In genomic region chr7:135801877-135802276, GRCh38 we compare ENCODE assay signal across 18 cellular contexts. TPM values are rescaled to one million over a fixed set of nuclear protein-coding genes. Genes with fewer than 3 reads are reported as not detected.
DNase-seq lines count a peak whose midpoint lies in the region; ATAC-seq and TF ChIP-seq lines count a peak whose summit lies in the region.
"Had no signal": no experiment of that assay in that cellular context is flagged by ENCODE, and none has a peak within 500 bp of the region (broad histone marks: within the 10 kb centered on the region; RNA-seq: fewer than 3 reads in every experiment).

No MANE protein-coding gene starts in this region.

- peaks cover 6% of the 10 kb centered on the region for H3K27me3 Mint-ChIP-seq in type B pancreatic cell

- peaks cover 28% of the 10 kb centered on the region for H3K4me1 Mint-ChIP-seq in stimulated activated effector memory CD8-positive, alpha-beta T cell treated with anti-CD3 and anti-CD28 coated beads, Interleukin-12 subunit alpha, Interleukin-12 subunit beta, amount 100 ng/mL, for 72 hours
- peaks cover 21% of the 10 kb centered on the region for H3K4me1 Mint-ChIP-seq in type B pancreatic cell (ENCODE audit: unreplicated experiment)

- ATAC-seq in Right ventricle myocardium superior (ENCODE audit: poor library complexity) (peak; percentile 25), Panc1 (peak; percentile 10; the same call in 1 of the 2 replicates), GM21786 (IDR thresholded peaks at IDR 0.05; ENCODE audit: unreplicated experiment) (no peak), GM18511 (IDR thresholded peaks at IDR 0.05; ENCODE audit: unreplicated experiment) (no peak)
- no peak for ATAC-seq in stimulated activated effector memory CD8-positive, alpha-beta T cell treated with anti-CD3 and anti-CD28 coated beads, Interleukin-12 subunit alpha, Interleukin-12 subunit beta, amount 100 ng/mL, for 72 hours
- ATAC-seq: activated naive CD8-positive, alpha-beta T cell treated with anti-CD3 and anti-CD28 coated beads, Interleukin-2, amount 50 U/mL, for 24 hours; left lung had no signal

- H3K4me3 ChIP-seq in left ventricle myocardium inferior (no peak overlapping the region), Panc1 (ENCODE audit: low read depth in 2 of 2, low read length in 2 of 2) (no peak overlapping the region)
- H3K4me3 ChIP-seq: BLaER1, esophagus muscularis mucosa, left lung, upper lobe of left lung had no signal

- H3K4me1 ChIP-seq in left ventricle myocardium inferior (peaks cover 24% of the 10 kb centered on the region), Panc1 (ENCODE audit: control insufficient read depth, insufficient read depth, low read length) (peaks cover 5% of the 10 kb centered on the region; the same call in 1 of the 2 replicates)
- H3K4me1 ChIP-seq: BLaER1 had no signal

- H3K27me3 ChIP-seq in left ventricle myocardium inferior (ENCODE audit: low read depth) (no peaks in the 10 kb centered on the region), Panc1 (ENCODE audit: control insufficient read depth, insufficient read depth, low read length) (peaks cover 10% of the 10 kb centered on the region)
- H3K27me3 ChIP-seq: BLaER1, esophagus muscularis mucosa, upper lobe of left lung had no signal

- BruUV-seq in Panc1 (replicated peaks; lab: Mats Ljungman, UMichigan) = no TSS peak

- H3K9me3 ChIP-seq in left ventricle myocardium inferior (replicated peaks) (no peaks in the 10 kb centered on the region), Panc1 (ENCODE audit: control insufficient read depth, insufficient read depth, low read depth, low read length) (no peaks in the 10 kb centered on the region)
- H3K9me3 ChIP-seq: BLaER1, esophagus muscularis mucosa, left lung, neutrophil, upper lobe of left lung had no signal

- CTCF ChIA-PET in Panc1 (lab: Charles Lee) = no interaction called here

- in situ Hi-C loops in Panc1 (cut with HindIII; ENCODE audit: low pct_unique_long_range_greater_than_20kb, low sequenced_read_pairs) = no loop called here

- H3K27ac Mint-ChIP-seq in stimulated activated effector memory CD8-positive, alpha-beta T cell treated with anti-CD3 and anti-CD28 coated beads, Interleukin-12 subunit alpha, Interleukin-12 subunit beta, amount 100 ng/mL, for 72 hours = peak overlapping the region; percentile 63
- H3K27ac Mint-ChIP-seq in type B pancreatic cell = no peak overlapping the region
- H3K27ac Mint-ChIP-seq: activated naive CD8-positive, alpha-beta T cell treated with anti-CD3 and anti-CD28 coated beads, Interleukin-2, amount 50 U/mL, for 24 hours; T-helper 2 cell treated with Interferon-gamma antibody and Interleukin-4, amounts not matched to agents 5 μg/mL and 100 μg/mL, for 36 hours had no signal

- TF ChIP-seq CTCF in left ventricle myocardium inferior (IDR thresholded peaks at IDR 0.05; ENCODE audit: borderline replicate concordance) = no peak
- no peak for TF ChIP-seq CTCF in Panc1 (IDR thresholded peaks at IDR 0.05)
- no peak for TF ChIP-seq CTCF in type B pancreatic cell (conservative IDR thresholded peaks at IDR 0.05)

- no peak overlapping the region for H3K4me3 Mint-ChIP-seq in stimulated activated effector memory CD8-positive, alpha-beta T cell treated with anti-CD3 and anti-CD28 coated beads, Interleukin-12 subunit alpha, Interleukin-12 subunit beta, amount 100 ng/mL, for 72 hours
- no peak overlapping the region for H3K4me3 Mint-ChIP-seq in type B pancreatic cell
- H3K4me3 Mint-ChIP-seq: activated naive CD8-positive, alpha-beta T cell treated with anti-CD3 and anti-CD28 coated beads, Interleukin-2, amount 50 U/mL, for 24 hours; T-helper 2 cell treated with Interferon-gamma antibody and Interleukin-4, amounts not matched to agents 5 μg/mL and 100 μg/mL, for 36 hours had no signal

- H3K27ac ChIP-seq in left ventricle myocardium inferior (replicated peaks) (no peak overlapping the region), Panc1 (ENCODE audit: low read length) (no peak overlapping the region)
- H3K27ac ChIP-seq: BLaER1, esophagus muscularis mucosa, left lung, neutrophil, upper lobe of left lung had no signal

- intact Hi-C loops in Right ventricle myocardium superior (cut with DNase I) = loop anchor here (2.0 kb wide), 1 partner anchor 207 kb away; no protein-coding TSS in a partner anchor
- intact Hi-C loops in left ventricle myocardium inferior (cut with micrococcal nuclease) = loop anchor here (2.0 kb wide), 1 partner anchor 207 kb away; no protein-coding TSS in a partner anchor
- intact Hi-C loops in Panc1 (cut with micrococcal nuclease; ENCODE audit: unreplicated experiment) = loop anchor here (1.0 kb wide), 1 partner anchor 207 kb away; no protein-coding TSS in a partner anchor

- POLR2A ChIA-PET in Panc1 (lab: Charles Lee) = no interaction called here

- H3K36me3 Mint-ChIP-seq in stimulated activated effector memory CD8-positive, alpha-beta T cell treated with anti-CD3 and anti-CD28 coated beads, Interleukin-12 subunit alpha, Interleukin-12 subunit beta, amount 100 ng/mL, for 72 hours = no peaks in the 10 kb centered on the region
- no peaks in the 10 kb centered on the region for H3K36me3 Mint-ChIP-seq in type B pancreatic cell

- no peaks in the 10 kb centered on the region for H3K36me3 ChIP-seq in left ventricle myocardium inferior
- no peaks in the 10 kb centered on the region for H3K36me3 ChIP-seq in Panc1 (ENCODE audit: control insufficient read depth, insufficient read depth, low read length)
- H3K36me3 ChIP-seq: BLaER1, esophagus muscularis mucosa, left lung, neutrophil, upper lobe of left lung had no signal

- no peaks in the 10 kb centered on the region for H3K9me3 Mint-ChIP-seq in stimulated activated effector memory CD8-positive, alpha-beta T cell treated with anti-CD3 and anti-CD28 coated beads, Interleukin-12 subunit alpha, Interleukin-12 subunit beta, amount 100 ng/mL, for 72 hours
- no peaks in the 10 kb centered on the region for H3K9me3 Mint-ChIP-seq in type B pancreatic cell
- H3K9me3 Mint-ChIP-seq: activated naive CD8-positive, alpha-beta T cell treated with anti-CD3 and anti-CD28 coated beads, Interleukin-2, amount 50 U/mL, for 24 hours; T-helper 2 cell treated with Interferon-gamma antibody and Interleukin-4, amounts not matched to agents 5 μg/mL and 100 μg/mL, for 36 hours had no signal

- DNase-seq in Right ventricle myocardium superior (no peak), left ventricle myocardium inferior (no peak), NCI-H2107 (lab: John Stamatoyannopoulos, UW) (peak; percentile 66), Panc1 (ENCODE audit: low read depth, low spot score) (no peak), type B pancreatic cell (ENCODE audit: extremely low spot score, unreplicated experiment) (no peak)
- DNase-seq in stimulated activated effector memory CD8-positive, alpha-beta T cell treated with anti-CD3 and anti-CD28 coated beads, Interleukin-12 subunit alpha, Interleukin-12 subunit beta, amount 100 ng/mL, for 72 hours (ENCODE audit: low spot score in 2 of 2) = no peak
- DNase-seq: activated naive CD8-positive, alpha-beta T cell treated with anti-CD3 and anti-CD28 coated beads, Interleukin-2, amount 50 U/mL, for 24 hours; GOT3; left lung; NCI-H226 had no signal

RNA-seq across cellular contexts. Expression of gene FAM180A, which starts 53.3 kb away (rescaled TPM):
- total RNA-seq in Right ventricle myocardium superior (5.9 TPM), left ventricle myocardium inferior (19.7 TPM), Panc1 (2021; ENCODE audit: unreplicated experiment) (not detected), type B pancreatic cell (ENCODE audit: low replicate concordance) (0.14 TPM in 1 of 2 replicates, not detected in the other)
- polyA plus RNA-seq in Panc1 (2012; ENCODE audit: insufficient read length) = not detected
- total RNA-seq: glomerular endothelial cell had no signal

Comparison
In these comparisons a context has a peak if more than half of its experiments do, and no peak if none do; other contexts are left out.
1. ATAC-seq: peak in Right ventricle myocardium superior (single experiment) and Panc1 (single experiment); none in stimulated activated effector memory CD8-positive, alpha-beta T cell treated with anti-CD3 and anti-CD28 coated beads, Interleukin-12 subunit alpha, Interleukin-12 subunit beta, amount 100 ng/mL, for 72 hours (single experiment), GM21786 (single experiment) and GM18511 (single experiment).